In genomic region chr12:123076604-123077297, GRCh38 we compare ENCODE assay signal across 8 cellular contexts.
DNase-seq lines count a peak whose midpoint lies in the region; ATAC-seq and TF ChIP-seq lines count a peak whose summit lies in the region.

No MANE protein-coding gene starts in this region.

- 88% methylated on average over 10 of the region's 11 CpGs for WGBS in hepatocyte (ENCODE audit: low lambda C conversion rate, missing lambda C conversion rate)

- H3K36me3 ChIP-seq in hepatocyte (replicated peaks; ENCODE audit: insufficient read depth, low read depth) = no peaks in the 10 kb centered on the region

- no peak overlapping the region for H2AFZ ChIP-seq in hepatocyte

- no peaks in the 10 kb centered on the region for H3K79me2 ChIP-seq in hepatocyte

- no peaks in the 10 kb centered on the region for H3K27me3 ChIP-seq in hepatocyte

- no peaks in the 10 kb centered on the region for H4K20me1 ChIP-seq in hepatocyte (ENCODE audit: insufficient read depth, poor library complexity, severe bottlenecking)

- peak; percentile 76 for DNase-seq in activated CD8-positive, alpha-beta memory T cell treated with anti-CD3 and anti-CD28 coated beads for 24 hours
- no peak for DNase-seq in hepatocyte (ENCODE audit: low spot score)
- DNase-seq in stimulated activated CD8-positive, alpha-beta memory T cell treated with anti-CD3 and anti-CD28 coated beads, Interleukin-4, amount 100 ng/mL, for 48 hours = peak; percentile 69
- no peak for DNase-seq in NCI-H526 treated with DMSO at 0.1 percent for 48 hours (lab: John Stamatoyannopoulos, UW)
- no peak for DNase-seq in DMS 273 treated with DMSO at 0.1 percent for 48 hours (lab: John Stamatoyannopoulos, UW)
- no peak for DNase-seq in H4 (ENCODE audit: low spot score)
- no peak for DNase-seq in T1000 (lab: John Stamatoyannopoulos, UW)

- TF ChIP-seq CTCF in hepatocyte (IDR thresholded peaks at IDR 0.05; ENCODE audit: poor library complexity) = no peak

- H3K4me3 ChIP-seq in hepatocyte = no peak overlapping the region

- no peaks in the 10 kb centered on the region for H3K9me3 ChIP-seq in hepatocyte (ENCODE audit: low read depth)

- no peaks in the 10 kb centered on the region for H3K9me2 ChIP-seq in hepatocyte (replicated peaks; ENCODE audit: insufficient read depth)

- H3K4me2 ChIP-seq in hepatocyte = no peak overlapping the region

- peaks cover 14% of the 10 kb centered on the region for H3K4me1 ChIP-seq in hepatocyte (ENCODE audit: insufficient read depth)

- ATAC-seq in HG03442 (IDR thresholded peaks at IDR 0.05; ENCODE audit: unreplicated experiment) = peak; percentile 63

- H3K27ac ChIP-seq in hepatocyte = peak overlapping the region; percentile 48

Comparison
In these comparisons a context has a peak if more than half of its experiments do, and no peak if none do; other contexts are left out.
1. DNase-seq: peak in activated CD8-positive, alpha-beta memory T cell treated with anti-CD3 and anti-CD28 coated beads for 24 hours (single experiment) and stimulated activated CD8-positive, alpha-beta memory T cell treated with anti-CD3 and anti-CD28 coated beads, Interleukin-4, amount 100 ng/mL, for 48 hours (single experiment); none in hepatocyte (single experiment), NCI-H526 treated with DMSO at 0.1 percent for 48 hours (single experiment), DMS 273 treated with DMSO at 0.1 percent for 48 hours (single experiment), H4 (single experiment) and T1000 (single experiment).